2 cellular contexts compared by ENCODE assay signal in the genomic region with DNA sequence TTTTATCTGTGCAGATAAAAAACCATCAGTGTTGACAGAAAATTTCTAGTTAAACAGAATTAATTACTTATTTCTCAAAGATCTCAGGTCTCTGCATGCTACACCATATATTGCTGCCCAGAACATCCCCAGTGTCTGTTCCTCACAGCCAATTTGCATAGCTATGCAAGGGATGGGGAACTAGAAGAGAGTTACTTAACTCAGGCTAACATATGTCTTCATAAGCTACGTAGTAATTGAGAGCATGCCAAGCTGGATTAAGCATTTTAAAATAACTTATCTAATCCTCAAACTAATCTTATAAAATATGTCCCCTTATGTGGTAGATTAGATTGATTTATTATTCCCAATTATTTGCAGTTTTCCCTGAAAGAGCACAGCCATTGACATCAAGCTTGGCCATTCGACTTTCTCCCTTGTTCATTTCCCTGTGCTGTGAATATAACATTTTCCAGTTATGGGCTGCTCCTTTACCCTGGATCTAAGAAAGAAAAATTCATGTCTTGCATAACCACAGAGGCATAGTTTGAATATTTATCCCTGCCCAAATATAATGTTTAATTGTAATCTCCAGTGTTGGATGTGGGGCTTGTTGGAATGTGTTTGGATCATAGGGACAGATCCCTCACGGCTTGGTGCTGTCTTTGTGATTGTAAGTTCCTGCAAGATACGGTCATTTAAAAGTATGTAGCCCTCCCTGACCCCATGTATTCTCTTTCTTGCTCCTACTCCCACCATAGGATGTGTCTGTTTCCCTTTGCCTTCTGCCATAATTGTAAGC.
TF ChIP-seq lines count a peak whose summit lies in the region.

No MANE protein-coding gene starts in this region.

TF ChIP-seq in IMR-90, 13 proteins besides CTCF, POLR2A, EP300 and RAD21 (continued from another document):
- no peak for TF ChIP-seq MAFK (IDR thresholded peaks at IDR 0.05; ENCODE audit: low read depth, low read length)
- TF ChIP-seq RFX5 (IDR thresholded peaks at IDR 0.05; ENCODE audit: low read depth, low read length): no peak
- TF ChIP-seq, protein P1, sequence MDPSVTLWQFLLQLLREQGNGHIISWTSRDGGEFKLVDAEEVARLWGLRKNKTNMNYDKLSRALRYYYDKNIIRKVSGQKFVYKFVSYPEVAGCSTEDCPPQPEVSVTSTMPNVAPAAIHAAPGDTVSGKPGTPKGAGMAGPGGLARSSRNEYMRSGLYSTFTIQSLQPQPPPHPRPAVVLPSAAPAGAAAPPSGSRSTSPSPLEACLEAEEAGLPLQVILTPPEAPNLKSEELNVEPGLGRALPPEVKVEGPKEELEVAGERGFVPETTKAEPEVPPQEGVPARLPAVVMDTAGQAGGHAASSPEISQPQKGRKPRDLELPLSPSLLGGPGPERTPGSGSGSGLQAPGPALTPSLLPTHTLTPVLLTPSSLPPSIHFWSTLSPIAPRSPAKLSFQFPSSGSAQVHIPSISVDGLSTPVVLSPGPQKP (IDR thresholded peaks at IDR 0.05; ENCODE audit: borderline replicate concordance, low read depth, low read length): no peak
- TF ChIP-seq SMC3 (IDR thresholded peaks at IDR 0.05; ENCODE audit: low read depth, low read length): no peak
- no peak for TF ChIP-seq CEBPB (IDR thresholded peaks at IDR 0.05; ENCODE audit: low read depth, low read length)
- TF ChIP-seq RCOR1 (IDR thresholded peaks at IDR 0.05; ENCODE audit: insufficient replicate concordance, low read length): no peak
- no peak for TF ChIP-seq MXI1 (IDR thresholded peaks at IDR 0.05; ENCODE audit: borderline replicate concordance, low read depth, low read length)
- no peak for TF ChIP-seq MAZ (IDR thresholded peaks at IDR 0.05; ENCODE audit: borderline replicate concordance, low read depth, low read length)
- no peak for TF ChIP-seq NFE2L2 (IDR thresholded peaks at IDR 0.05; ENCODE audit: low read depth, low read length)

TF ChIP-seq in WTC11, 78 proteins besides CTCF, POLR2A, EP300 and RAD21 (continued from another document):
- TF ChIP-seq, protein P2, sequence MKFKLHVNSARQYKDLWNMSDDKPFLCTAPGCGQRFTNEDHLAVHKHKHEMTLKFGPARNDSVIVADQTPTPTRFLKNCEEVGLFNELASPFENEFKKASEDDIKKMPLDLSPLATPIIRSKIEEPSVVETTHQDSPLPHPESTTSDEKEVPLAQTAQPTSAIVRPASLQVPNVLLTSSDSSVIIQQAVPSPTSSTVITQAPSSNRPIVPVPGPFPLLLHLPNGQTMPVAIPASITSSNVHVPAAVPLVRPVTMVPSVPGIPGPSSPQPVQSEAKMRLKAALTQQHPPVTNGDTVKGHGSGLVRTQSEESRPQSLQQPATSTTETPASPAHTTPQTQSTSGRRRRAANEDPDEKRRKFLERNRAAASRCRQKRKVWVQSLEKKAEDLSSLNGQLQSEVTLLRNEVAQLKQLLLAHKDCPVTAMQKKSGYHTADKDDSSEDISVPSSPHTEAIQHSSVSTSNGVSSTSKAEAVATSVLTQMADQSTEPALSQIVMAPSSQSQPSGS (CRISPR knock-in tag; IDR thresholded peaks at IDR 0.05; ENCODE audit: borderline replicate concordance, low read depth): no peak
- TF ChIP-seq ZNF396 (CRISPR knock-in tag; IDR thresholded peaks at IDR 0.05; ENCODE audit: borderline replicate concordance) (no peak), MYBL2 (CRISPR knock-in tag; IDR thresholded peaks at IDR 0.05) (no peak), ATF1 (CRISPR knock-in tag; IDR thresholded peaks at IDR 0.05) (no peak), GRHL2 (CRISPR knock-in tag; IDR thresholded peaks at IDR 0.05; ENCODE audit: insufficient replicate concordance, severe bottlenecking) (no peak)
